In the genomic region with DNA sequence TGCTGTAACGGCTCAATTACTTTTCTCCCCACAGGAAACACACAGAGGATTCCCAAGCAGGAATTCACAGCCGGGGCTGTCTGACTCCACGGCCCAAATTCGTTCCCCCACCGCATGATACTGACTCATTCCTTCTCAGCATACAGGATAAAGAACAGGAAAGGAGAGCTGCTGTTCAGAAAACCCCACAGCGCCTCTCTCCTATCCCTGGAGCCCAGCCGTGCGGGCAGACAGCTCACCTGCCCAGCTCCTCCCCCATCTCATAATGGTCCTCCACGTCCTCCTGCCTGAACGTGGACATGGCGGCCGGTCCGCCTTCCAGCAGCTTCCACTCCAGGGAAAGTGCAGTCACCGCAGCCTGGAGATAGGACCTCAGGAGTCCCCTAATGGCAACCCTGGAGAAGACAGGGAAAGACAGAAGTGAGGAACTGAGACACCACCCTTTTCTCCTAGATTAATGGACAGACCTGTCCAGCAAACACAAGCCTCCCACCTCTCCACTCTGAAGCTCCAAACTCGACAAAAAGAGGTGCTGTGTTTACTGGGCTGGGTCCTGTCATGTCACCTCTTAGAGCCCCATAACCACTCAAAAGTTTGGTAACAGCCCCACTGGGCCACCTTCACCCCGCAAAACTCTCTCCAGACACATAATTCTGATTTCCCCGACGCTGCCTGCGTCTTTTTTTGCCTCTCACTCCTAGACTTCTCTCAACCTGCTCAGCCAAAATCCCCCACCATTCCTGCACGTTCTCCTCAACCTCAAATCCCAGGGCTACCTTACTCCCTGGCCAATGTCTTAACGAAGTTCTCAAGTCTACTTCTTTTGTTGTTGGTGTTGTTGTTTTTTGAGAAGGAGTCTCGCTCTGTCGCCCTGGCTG, we compare ENCODE assay signal across 8 cellular contexts. TPM values are rescaled to one million over a fixed set of nuclear protein-coding genes. Genes with fewer than 3 reads are reported as not detected.
A peak's percentile ranks its signal among the peaks of the same experiment; 100 is the strongest.
DNase-seq lines count a peak whose midpoint lies in the region; ATAC-seq and TF ChIP-seq lines count a peak whose summit lies in the region.

No MANE protein-coding gene starts in this region.

- H3K4me1 Mint-ChIP-seq in GM23338 (peaks cover 28% of the 10 kb centered on the region), endodermal cell (peaks cover 27% of the 10 kb centered on the region)
- H3K4me1 Mint-ChIP-seq in naive thymus-derived CD8-positive, alpha-beta T cell: peaks cover 16 to 45% (median 23%) of the 10 kb centered on the region in 4 donors

- H2AFZ ChIP-seq in GM23338: no peak overlapping the region

- H3K4me2 ChIP-seq in GM23338: peak overlapping the region; percentile 92

- 9 to 13% methylated on average over 10 to 23 of the region's 23 CpGs for WGBS in endodermal cell (ENCODE audit: insufficient coverage in 1 of 2, insufficient read length in 1 of 2), 2 experiments

- H3K9me3 ChIP-seq in Peyer's patch (no peaks in the 10 kb centered on the region), endodermal cell (ENCODE audit: control insufficient read depth, low read length) (no peaks in the 10 kb centered on the region)

- H4K20me1 ChIP-seq in GM23338 (replicated peaks; ENCODE audit: insufficient read depth): peaks cover 33% of the 10 kb centered on the region

- TF ChIP-seq CTCF in GM23338 (conservative IDR thresholded peaks at IDR 0.05; ENCODE audit: low read depth in 2 of 2): no peak
- TF ChIP-seq CTCF in Peyer's patch (IDR thresholded peaks at IDR 0.05): peak in 1 of 6 experiments; percentile 3
- peak; percentile 56 for TF ChIP-seq CTCF in endodermal cell (conservative IDR thresholded peaks at IDR 0.05)

- H3K27me3 Mint-ChIP-seq in GM23338 (ENCODE audit: insufficient read depth, low read depth, poor library complexity) (peaks cover 26% of the 10 kb centered on the region), endodermal cell (ENCODE audit: insufficient read depth) (no peaks in the 10 kb centered on the region)
- no peaks in the 10 kb centered on the region for H3K27me3 Mint-ChIP-seq in naive thymus-derived CD8-positive, alpha-beta T cell

- H3K9me2 ChIP-seq in GM23338 (ENCODE audit: insufficient read depth): no peaks in the 10 kb centered on the region

- peaks cover 50% of the 10 kb centered on the region for H3K79me2 ChIP-seq in GM23338 (replicated peaks; ENCODE audit: insufficient read depth)

- H3K36me3 ChIP-seq in GM23338 (ENCODE audit: insufficient read depth) (peaks cover 9% of the 10 kb centered on the region; the same call in 1 of the 2 replicates), Peyer's patch (peaks cover 0 to 21% (median 0%) of the 10 kb centered on the region in 3 donors), endodermal cell (ENCODE audit: control insufficient read depth, insufficient read depth, low read length) (peaks cover 40% of the 10 kb centered on the region)

- peaks cover 40% of the 10 kb centered on the region for H3F3A ChIP-seq in GM23338 (replicated peaks; ENCODE audit: low read depth)

- no peaks in the 10 kb centered on the region; the same call in 2 of the 3 replicates for H3K9me3 Mint-ChIP-seq in GM23338
- no peaks in the 10 kb centered on the region for H3K9me3 Mint-ChIP-seq in endodermal cell
- H3K9me3 Mint-ChIP-seq in naive thymus-derived CD8-positive, alpha-beta T cell: no peaks in the 10 kb centered on the region

- H3K36me3 Mint-ChIP-seq in GM23338 (ENCODE audit: low read depth) (peaks cover 55% of the 10 kb centered on the region), endodermal cell (ENCODE audit: low read depth) (peaks cover 42% of the 10 kb centered on the region)
- H3K36me3 Mint-ChIP-seq in naive thymus-derived CD8-positive, alpha-beta T cell: peaks cover 0 to 29% (median 2%) of the 10 kb centered on the region in 3 donors

- H3K4me3 Mint-ChIP-seq in GM23338 (peak overlapping the region; percentile 94), endodermal cell (peak overlapping the region; percentile 84)
- peak overlapping the region; percentile 83 to 93 (median 88) for H3K4me3 Mint-ChIP-seq in naive thymus-derived CD8-positive, alpha-beta T cell

- peaks cover 15% of the 10 kb centered on the region for H3K4me1 ChIP-seq in GM23338 (ENCODE audit: insufficient read depth)
- H3K4me1 ChIP-seq in Peyer's patch: peaks cover 0 to 55% (median 12%) of the 10 kb centered on the region in 4 donors
- H3K4me1 ChIP-seq in endodermal cell (ENCODE audit: control insufficient read depth, insufficient read depth, low read length): no peaks in the 10 kb centered on the region

- H3K27me3 ChIP-seq in GM23338 (ENCODE audit: insufficient read depth) (no peaks in the 10 kb centered on the region), Peyer's patch (no peaks in the 10 kb centered on the region), endodermal cell (ENCODE audit: control insufficient read depth, insufficient read depth, low read length, poor library complexity, severe bottlenecking) (no peaks in the 10 kb centered on the region)

- H3K4me3 ChIP-seq in GM23338 (peak overlapping the region; percentile 93), Peyer's patch (peak overlapping the region; percentile 83 to 98 (median 98)), endodermal cell (ENCODE audit: low read length) (peak overlapping the region; percentile 89)

- peak overlapping the region; percentile 82 for H3K9ac ChIP-seq in endodermal cell (ENCODE audit: extremely low read depth, low read length, poor library complexity, severe bottlenecking)

- H3K27ac Mint-ChIP-seq in GM23338: peak overlapping the region; percentile 96
- peak overlapping the region; percentile 99 for H3K27ac Mint-ChIP-seq in endodermal cell
- H3K27ac Mint-ChIP-seq in naive thymus-derived CD8-positive, alpha-beta T cell: peak overlapping the region; percentile 60 to 93 (median 86)

- no peak for TF ChIP-seq POLR2A in Peyer's patch (IDR thresholded peaks at IDR 0.05)

- ATAC-seq in GM23338: peak; percentile 1; the same call in 2 of the 3 replicates
- ATAC-seq in naive thymus-derived CD8-positive, alpha-beta T cell: no peak
- no peak for ATAC-seq in HG02678 (IDR thresholded peaks at IDR 0.05; ENCODE audit: unreplicated experiment)
- ATAC-seq in HG03469 (IDR thresholded peaks at IDR 0.05; ENCODE audit: unreplicated experiment): no peak

- POLR2A ChIA-PET in naive thymus-derived CD8-positive, alpha-beta T cell (lab: Charles Lee): interaction anchor here (0.6 to 1.7 kb wide), 4 partner anchors 9 to 361 kb away, joined by 3 to 12 read pairs (median 4); partner anchors contain the start of gene EEF2

- DNase-seq in GM23338 (ENCODE audit: low spot score) (peak; percentile 62), Peyer's patch (no peak), endodermal cell (peak; percentile 88), NCI-H774 (lab: John Stamatoyannopoulos, UW) (no peak), germinal center (ENCODE audit: low spot score) (no peak)
- no peak for DNase-seq in naive thymus-derived CD8-positive, alpha-beta T cell

- H3K27ac ChIP-seq in GM23338 (ENCODE audit: low read depth) (peak overlapping the region; percentile 93), Peyer's patch (peak overlapping the region; percentile 95 to 99 (median 96)), endodermal cell (ENCODE audit: low read depth, low read length) (peak overlapping the region; percentile 84)

TF ChIP-seq in GM23338, 12 proteins besides CTCF, POLR2A, EP300 and RAD21:
- no peak for TF ChIP-seq POLR2AphosphoS5 (IDR thresholded peaks at IDR 0.05; ENCODE audit: low read depth)

RNA-seq across cellular contexts. Expression of gene DAPK3, which starts 1.2 kb away (rescaled TPM):
- 95.6 and 105 TPM in 2 replicates for total RNA-seq in GM23338 (2014; rRNA removed; shearing (Covaris generic))
- 30.7 and 32.1 TPM in 2 replicates for polyA plus RNA-seq in GM23338 (2016; fragmentation: Nextera tagmentation; extraction: Ambion mirVana)
- 100 to 1,000 TPM in 1 of 4 donors, 10 to 100 TPM in 3; 61.3 to 106 (median 88.1) TPM for total RNA-seq in Peyer's patch
- total RNA-seq in endodermal cell: 100 to 1,000 TPM in 1 of 2 donors, 10 to 100 TPM in 1; 89.9 to 106 TPM
- polyA plus RNA-seq in endodermal cell (2013, experiment 1 of 2): 64.1 TPM
- polyA plus RNA-seq in endodermal cell (2013, experiment 2 of 2): 54.5 TPM
- 10 to 100 TPM; 35.1 to 37.8 TPM for total RNA-seq in naive thymus-derived CD8-positive, alpha-beta T cell
- polyA plus RNA-seq in naive thymus-derived CD8-positive, alpha-beta T cell: 10 to 100 TPM; 17.7 to 27.7 (median 24.1) TPM

RNA-seq across cellular contexts. Expression of gene EEF2, which starts 15.6 kb away (rescaled TPM):
- total RNA-seq in GM23338 (2014; rRNA removed; shearing (Covaris generic)): 2,892 and 2,987 TPM in 2 replicates
- polyA plus RNA-seq in GM23338 (2016; fragmentation: Nextera tagmentation; extraction: Ambion mirVana): 772 and 1,028 TPM in 2 replicates
- total RNA-seq in Peyer's patch (1,000 to 10,000 TPM in 3 of 4 donors, 100 to 1,000 TPM in 1; 914 to 1,425 (median 1,203) TPM), endodermal cell (1,000 to 10,000 TPM; 1,913 to 2,886 TPM)
- polyA plus RNA-seq in endodermal cell (2013, experiment 1 of 2): 1,668 TPM
- polyA plus RNA-seq in endodermal cell (2013, experiment 2 of 2): 1,515 TPM
- 1,000 to 10,000 TPM; 2,204 to 2,252 TPM for total RNA-seq in naive thymus-derived CD8-positive, alpha-beta T cell
- polyA plus RNA-seq in naive thymus-derived CD8-positive, alpha-beta T cell: 100 to 1,000 TPM; 546 to 682 (median 600) TPM

RNA-seq across cellular contexts. Expression of gene NMRK2, which starts 36.8 kb away (rescaled TPM):
- 55.9 and 57.3 TPM in 2 replicates for total RNA-seq in GM23338 (2014; rRNA removed; shearing (Covaris generic))
- polyA plus RNA-seq in GM23338 (2016; fragmentation: Nextera tagmentation; extraction: Ambion mirVana): 65.3 and 69.3 TPM in 2 replicates
- total RNA-seq in Peyer's patch (not detected), endodermal cell (10 to 100 TPM; 22.1 to 36.4 TPM)
- 8.8 TPM for polyA plus RNA-seq in endodermal cell (2013, experiment 1 of 2)
- polyA plus RNA-seq in endodermal cell (2013, experiment 2 of 2): 6.7 TPM
- not detected for total RNA-seq in naive thymus-derived CD8-positive, alpha-beta T cell
- polyA plus RNA-seq in naive thymus-derived CD8-positive, alpha-beta T cell: not detected

RNA-seq across cellular contexts. Expression of gene PIAS4, which starts 37.9 kb away (rescaled TPM):
- 34.1 and 48.4 TPM in 2 replicates for total RNA-seq in GM23338 (2014; rRNA removed; shearing (Covaris generic))
- 17.0 and 20.0 TPM in 2 replicates for polyA plus RNA-seq in GM23338 (2016; fragmentation: Nextera tagmentation; extraction: Ambion mirVana)
- 10 to 100 TPM; 15.9 to 47.9 (median 24.2) TPM for total RNA-seq in Peyer's patch
- total RNA-seq in endodermal cell: 10 to 100 TPM; 57.5 to 58.1 TPM
- polyA plus RNA-seq in endodermal cell (2013, experiment 1 of 2): 35.5 TPM
- 30.9 TPM for polyA plus RNA-seq in endodermal cell (2013, experiment 2 of 2)
- total RNA-seq in naive thymus-derived CD8-positive, alpha-beta T cell: 10 to 100 TPM; 34.4 to 34.9 TPM
- polyA plus RNA-seq in naive thymus-derived CD8-positive, alpha-beta T cell: 1 to 10 TPM; 3.2 to 4.9 (median 4.5) TPM

Comparison
In these comparisons a context has a peak if more than half of its experiments do, and no peak if none do; other contexts are left out.
1. DNase-seq: peak in GM23338 (single experiment) and endodermal cell (single experiment); none in Peyer's patch (0 of 3), naive thymus-derived CD8-positive, alpha-beta T cell (0 of 10), NCI-H774 (single experiment) and germinal center (single experiment).
2. RNA of gene NMRK2, which starts 36.8 kb away (total RNA-seq): 55.9 to 57.3 TPM in GM23338 and 22.1 to 36.4 TPM in endodermal cell; not detected in Peyer's patch and not detected in naive thymus-derived CD8-positive, alpha-beta T cell; every median in the first group is over 10 times any median in the second.
3. Peak in every context shown above with its lines, with median percentiles within 50 percentile points of each other: H3K27ac ChIP-seq, H3K4me3 ChIP-seq, H3K27ac Mint-ChIP-seq and H3K4me3 Mint-ChIP-seq.